Comparison of ENCODE assay signal across 8 cellular contexts in genomic region chr14:74019743-74020142, GRCh38. TPM values are rescaled to one million over a fixed set of nuclear protein-coding genes. Genes with fewer than 3 reads are reported as not detected.
DNase-seq lines count a peak whose midpoint lies in the region; ATAC-seq, FAIRE-seq and TF ChIP-seq lines count a peak whose summit lies in the region.

No MANE protein-coding gene starts in this region.

- H3K9me3 ChIP-seq in heart right ventricle (no peaks in the 10 kb centered on the region), GM12878 (replicated peaks; ENCODE audit: control insufficient read depth, insufficient read depth, low read length) (no peaks in the 10 kb centered on the region), suprapubic skin (no peaks in the 10 kb centered on the region)

- peaks cover 0 to 17% (median 12%) of the 10 kb centered on the region in 9 donors for H3K4me1 ChIP-seq in heart right ventricle
- H3K4me1 ChIP-seq in GM12878 (ENCODE audit: control insufficient read depth, insufficient read depth, low read length), result no peaks in the 10 kb centered on the region
- H3K4me1 ChIP-seq in suprapubic skin, result peaks cover 12% of the 10 kb centered on the region

- TF ChIP-seq EP300 in GM12878 (IDR thresholded peaks at IDR 0.05; ENCODE audit: borderline replicate concordance in 1 of 2, control insufficient read depth in 1 of 2, low read depth in 2 of 2, low read length in 2 of 2) (no peak), suprapubic skin (IDR thresholded peaks at IDR 0.05) (no peak)

- no peak for ATAC-seq in heart right ventricle
- ATAC-seq in GM12878, result no peak
- ATAC-seq in HG02870 (IDR thresholded peaks at IDR 0.05; ENCODE audit: unreplicated experiment), result no peak

- H3K36me3 ChIP-seq in heart right ventricle (peaks cover 0 to 4% (median 0%) of the 10 kb centered on the region in 9 donors), GM12878 (ENCODE audit: control insufficient read depth in 2 of 2, insufficient read depth in 2 of 2, low read length in 1 of 2) (no peaks in the 10 kb centered on the region), suprapubic skin (no peaks in the 10 kb centered on the region)

- TF ChIP-seq POLR2A in GM12878 (IDR thresholded peaks at IDR 0.05; ENCODE audit: low read depth, low read length) (no peak), suprapubic skin (IDR thresholded peaks at IDR 0.05) (no peak)

- TF ChIP-seq RAD21 in GM12878 (IDR thresholded peaks at IDR 0.05; ENCODE audit: insufficient read depth, low read depth, low read length), result no peak

- H3K27ac ChIP-seq in heart right ventricle (peak overlapping the region in 9 of 10 donors; percentile 54 to 99 (median 98)), GM12878 (ENCODE audit: control insufficient read depth, insufficient read depth) (no peak overlapping the region), suprapubic skin (peak overlapping the region; percentile 98)

- TF ChIP-seq CTCF in heart right ventricle (IDR thresholded peaks at IDR 0.05) (no peak), GM12878 (IDR thresholded peaks at IDR 0.05 in 2 of 3, conservative IDR thresholded peaks at IDR 0.05 in 1 of 3; ENCODE audit: control insufficient read depth in 2 of 3, extremely low read depth in 1 of 3, insufficient read depth in 1 of 3, low read depth in 3 of 3, low read length in 3 of 3) (no peak), suprapubic skin (IDR thresholded peaks at IDR 0.05) (no peak)

- H4K20me1 ChIP-seq in GM12878 (ENCODE audit: control insufficient read depth, insufficient read depth), result no peaks in the 10 kb centered on the region

- peak overlapping the region; percentile 91 for H2AFZ ChIP-seq in GM12878 (ENCODE audit: control insufficient read depth, low read depth, low read length)

- H3K27me3 ChIP-seq in heart right ventricle, result no peaks in the 10 kb centered on the region
- H3K27me3 ChIP-seq in GM12878 (replicated peaks in 1 of 2; ENCODE audit: control insufficient read depth in 2 of 2, insufficient read depth in 2 of 2, low read length in 1 of 2), result no peaks in the 10 kb centered on the region
- H3K27me3 ChIP-seq in suprapubic skin, result no peaks in the 10 kb centered on the region

- RAD21 ChIA-PET in GM12878 (lab: Charles Lee; ENCODE audit: unreplicated experiment), result interaction anchor here (0.8 kb wide), 1 partner anchor 66 kb away, joined by 3 read pairs; no protein-coding TSS in a partner anchor

- 9% methylated on average over 3 of the region's 3 CpGs for WGBS in heart right ventricle, 2 donors
- WGBS in GM12878 (ENCODE audit: insufficient coverage, insufficient replicate concordance, low lambda C conversion rate, missing lambda C conversion rate), result 19% methylated on average over 3 of the region's 3 CpGs
- 16% methylated on average over 3 of the region's 3 CpGs for WGBS in suprapubic skin

- peak overlapping the region; percentile 65 to 98 (median 83) for H3K4me3 ChIP-seq in heart right ventricle
- H3K4me3 ChIP-seq in GM12878, result peak overlapping the region; percentile 93
- H3K4me3 ChIP-seq in suprapubic skin, result peak overlapping the region; percentile 91

- H3K9ac ChIP-seq in GM12878 (ENCODE audit: control insufficient read depth, insufficient read depth, low read length), result peak overlapping the region; percentile 52; the same call in 1 of the 2 replicates

- CTCF ChIA-PET in GM12878 (lab: Yijun Ruan, JAX), result interaction anchor here (0.6 to 1.3 kb wide), 3 partner anchors 17 to 291 kb away, joined by 3 to 6 read pairs (median 3); no protein-coding TSS in a partner anchor

- H3K79me2 ChIP-seq in GM12878 (ENCODE audit: control insufficient read depth, insufficient read depth, low read length), result no peaks in the 10 kb centered on the region; the same call in 1 of the 2 replicates

- SMC1A ChIA-PET in GM12878 (lab: Charles Lee; ENCODE audit: uncharacterized antibody, unreplicated experiment), result no interaction called here

- FAIRE-seq in GM12878 (lab: Jason Lieb, UNC), result no peak

- POLR2A ChIA-PET in GM12878 (lab: Charles Lee), result interaction anchor here (0.8 to 0.9 kb wide), 2 partner anchors 221 to 323 kb away, joined by 3 read pairs; no protein-coding TSS in a partner anchor

- no TSS peak for BruUV-seq in GM12878 (replicated peaks; lab: Mats Ljungman, UMichigan)

- in situ Hi-C loops in GM12878 (cut with MboI), result no loop called here

- intact Hi-C loops in heart right ventricle (cut with DNase I), result no loop called here
- intact Hi-C loops in cardiac septum (cut with DNase I), result loop anchor here (1.0 kb wide), 1 partner anchor 69 kb away; the partner anchor contains the start of genes COQ6 and FAM161B
- intact Hi-C loops in GM12878 (cut with micrococcal nuclease; ENCODE audit: unreplicated experiment), result no loop called here

- peak in 1 of 2 donors; percentile 9 for DNase-seq in heart right ventricle
- DNase-seq in cardiac septum (ENCODE audit: low spot score), result no peak
- no peak for DNase-seq in GM12878 (ENCODE audit: low read depth, low spot score)
- DNase-seq in left kidney (ENCODE audit: low read depth, low spot score), result peak; percentile 25
- no peak for DNase-seq in suprapubic skin (ENCODE audit: low spot score in 2 of 2)
- no peak for DNase-seq in stimulated activated naive CD4-positive, alpha-beta T cell treated with Interleukin-2 at 50 U/mL for 16 hours (lab: John Stamatoyannopoulos, UW)
- DNase-seq in NCI-H2029 (lab: John Stamatoyannopoulos, UW), result no peak

- H3K4me2 ChIP-seq in GM12878 (ENCODE audit: control insufficient read depth, insufficient read depth), result peak overlapping the region; percentile 76

TF ChIP-seq in GM12878, 131 proteins besides CTCF, POLR2A, EP300 and RAD21:
- no peak for TF ChIP-seq FOXM1 (IDR thresholded peaks at IDR 0.05; ENCODE audit: low read depth, low read length)
- no peak for TF ChIP-seq ZNF24 (IDR thresholded peaks at IDR 0.05)

RNA-seq across cellular contexts. Expression of gene BBOF1, which starts 0.6 kb away (rescaled TPM):
- total RNA-seq in heart right ventricle (1 to 10 TPM; 1.8 to 5.9 (median 3.4) TPM), cardiac septum (3.9 TPM), GM12878 (2014; rRNA removed) (0.79 and 1.6 TPM in 2 replicates), GM12878 (2014; rRNA removed; fragmentation: Illumina TruSeq; extraction: Trizol) (2.4 and 2.6 TPM in 2 replicates), GM12878 (2021) (0.64 and 0.77 TPM in 2 replicates), suprapubic skin (1 to 10 TPM; 2.4 to 5.3 (median 3.9) TPM)
- polyA plus RNA-seq in heart right ventricle (1 to 10 TPM; 3.1 to 5.4 TPM), GM12878 (2011; rRNA removed) (0.50 and 0.58 TPM in 2 replicates), GM12878 (2014; fragmentation: Illumina TruSeq; extraction: Trizol) (1.3 and 2.1 TPM in 2 replicates), GM12878 (2014; fragmentation: Nextera tagmentation; extraction: Ambion mirVana) (under 1 TPM; 0.60 to 0.69 TPM), GM12878 (2014; rRNA removed) (0.34 and 1.3 TPM in 2 replicates), GM12878 (2016; fragmentation: Nextera tagmentation; extraction: Ambion mirVana) (1 to 10 TPM in 1 of 2 experiments, under 1 TPM in 1; 0.79 to 1.4 TPM)
- 3.1 and 3.9 TPM in 2 replicates for total RNA-seq in GM12878 (2013; cell fraction: nucleolus; rRNA removed)
- 0.84 TPM for polyA plus RNA-seq in GM12878 (2011; ENCODE audit: low read depth)
- polyA plus RNA-seq in GM12878 (2011; cell fraction: cytosol; rRNA removed), result 0.10 and 0.18 TPM in 2 replicates
- polyA plus RNA-seq in GM12878 (2011; cell fraction: nucleus; rRNA removed), result 0.33 and 0.42 TPM in 2 replicates
- 0.58 and 0.83 TPM in 2 replicates for polyA plus RNA-seq in GM12878 (2012)
- 0.15 and 0.22 TPM in 2 replicates for polyA minus RNA-seq in GM12878 (2011; rRNA and poly(A)+ RNA removed)
- not detected in 2 replicates for polyA minus RNA-seq in GM12878 (2011; cell fraction: cytosol; rRNA and poly(A)+ RNA removed)
- polyA minus RNA-seq in GM12878 (2011; cell fraction: nucleus; rRNA and poly(A)+ RNA removed), result not detected in 2 replicates

RNA-seq across cellular contexts. Expression of gene ENTPD5, which starts 0.7 kb away (rescaled TPM):
- total RNA-seq in heart right ventricle (1 to 10 TPM; 6.5 to 10.0 (median 8.2) TPM), cardiac septum (8.8 TPM), GM12878 (2014; rRNA removed) (7.3 and 7.9 TPM in 2 replicates), GM12878 (2014; rRNA removed; fragmentation: Illumina TruSeq; extraction: Trizol) (7.0 and 7.4 TPM in 2 replicates), GM12878 (2021) (9.9 and 11.4 TPM in 2 replicates), suprapubic skin (10 to 100 TPM in 3 of 4 donors, 1 to 10 TPM in 1; 9.2 to 18.4 (median 11.6) TPM)
- polyA plus RNA-seq in heart right ventricle (1 to 10 TPM; 3.8 to 5.8 TPM), GM12878 (2011; rRNA removed) (8.8 and 10.0 TPM in 2 replicates), GM12878 (2014; fragmentation: Illumina TruSeq; extraction: Trizol) (8.6 and 10.9 TPM in 2 replicates), GM12878 (2014; fragmentation: Nextera tagmentation; extraction: Ambion mirVana) (1 to 10 TPM; 2.4 TPM), GM12878 (2014; rRNA removed) (7.0 TPM in 2 replicates), GM12878 (2016; fragmentation: Nextera tagmentation; extraction: Ambion mirVana) (1 to 10 TPM; 7.2 to 8.4 TPM)
- 40.4 and 44.1 TPM in 2 replicates for total RNA-seq in GM12878 (2013; cell fraction: nucleolus; rRNA removed)
- polyA plus RNA-seq in GM12878 (2011; ENCODE audit: low read depth), result 3.2 TPM
- 5.6 TPM in 2 replicates for polyA plus RNA-seq in GM12878 (2011; cell fraction: cytosol; rRNA removed)
- polyA plus RNA-seq in GM12878 (2011; cell fraction: nucleus; rRNA removed), result 23.4 and 26.7 TPM in 2 replicates
- polyA plus RNA-seq in GM12878 (2012), result 4.5 and 5.2 TPM in 2 replicates
- 9.5 and 12.1 TPM in 2 replicates for polyA minus RNA-seq in GM12878 (2011; rRNA and poly(A)+ RNA removed)
- 4.2 and 6.4 TPM in 2 replicates for polyA minus RNA-seq in GM12878 (2011; cell fraction: cytosol; rRNA and poly(A)+ RNA removed)
- polyA minus RNA-seq in GM12878 (2011; cell fraction: nucleus; rRNA and poly(A)+ RNA removed), result 12.5 and 20.2 TPM in 2 replicates
